ENCODE assay signal across 28 cellular contexts in genomic region chr5:18238321-18238720, GRCh38.
DNase-seq lines count a peak whose midpoint lies in the region; ATAC-seq, FAIRE-seq and TF ChIP-seq lines count a peak whose summit lies in the region.
"Had no signal": no experiment of that assay in that cellular context is flagged by ENCODE, and none has a peak within 500 bp of the region (broad histone marks: within the 10 kb centered on the region; RNA-seq: fewer than 3 reads in every experiment).

No MANE protein-coding gene starts in this region.

- H3K4me3 ChIP-seq in SU-DHL-6 (ENCODE audit: insufficient read depth, low read length, poor library complexity, severe bottlenecking) (no peak overlapping the region), epithelial cell of esophagus (ENCODE audit: low read length) (no peak overlapping the region), right atrium auricular region (no peak overlapping the region), gastrocnemius medialis (no peak overlapping the region)
- H3K4me3 ChIP-seq in CD4-positive, alpha-beta memory T cell (ENCODE audit: low read length in 2 of 2), result no peak overlapping the region
- H3K4me3 ChIP-seq: BLaER1, GM12878 had no signal

- FAIRE-seq in HTR-8/SVneo (lab: Jason Lieb, UNC), result peak; percentile 58
- FAIRE-seq: A204.1, D721Med, GM12878, GM12892, GM18507 had no signal

- H3K9ac ChIP-seq in SU-DHL-6 (ENCODE audit: low read length), result no peak overlapping the region
- H3K9ac ChIP-seq: BLaER1 had no signal

- no peak overlapping the region for H3K4me2 ChIP-seq in SU-DHL-6 (ENCODE audit: low read depth, low read length, poor library complexity, severe bottlenecking)
- H3K4me2 ChIP-seq: BLaER1 had no signal

- no peaks in the 10 kb centered on the region for H3F3A ChIP-seq in SU-DHL-6 (ENCODE audit: insufficient read depth)

- POLR2A ChIA-PET in CD4-positive, alpha-beta memory T cell (lab: Charles Lee; ENCODE audit: partially characterized antibody), result no interaction called here

- peaks cover 9% of the 10 kb centered on the region for H3K4me1 ChIP-seq in foreskin keratinocyte
- H3K4me1 ChIP-seq in CD4-positive, alpha-beta memory T cell (ENCODE audit: insufficient read depth, low read length), result no peaks in the 10 kb centered on the region
- no peaks in the 10 kb centered on the region for H3K4me1 ChIP-seq in right atrium auricular region
- H3K4me1 ChIP-seq in gastrocnemius medialis, result no peaks in the 10 kb centered on the region
- H3K4me1 ChIP-seq: BE2C, BLaER1, Caco-2 had no signal

- no peaks in the 10 kb centered on the region for H3K9me2 ChIP-seq in SU-DHL-6 (replicated peaks; ENCODE audit: insufficient read depth, low read length)

- DNase-seq in HTR-8/SVneo (ENCODE audit: insufficient read length, low spot score) (no peak), epithelial cell of esophagus (ENCODE audit: low read depth) (peak; percentile 69), foreskin keratinocyte (peak; percentile 76 to 92), right atrium auricular region (ENCODE audit: low spot score) (no peak), gastrocnemius medialis (no peak)
- no peak for DNase-seq in CD4-positive, alpha-beta memory T cell
- no peak for DNase-seq in activated CD8-positive, alpha-beta memory T cell treated with anti-CD3 and anti-CD28 coated beads, Interleukin-2, amount 50 U/mL, for 4 hours
- DNase-seq: 8988T; ACHN; BE2C; C1 segment of cervical spinal cord; Caco-2; Calu3; CD4-positive, CD25-positive, alpha-beta regulatory T cell; CD8-positive, alpha-beta T cell; DMS53; DMS79; DND-41; EL; GDM1 had no signal

- H3K36me3 ChIP-seq in SU-DHL-6 (ENCODE audit: low read length) (no peaks in the 10 kb centered on the region), right atrium auricular region (no peaks in the 10 kb centered on the region), gastrocnemius medialis (no peaks in the 10 kb centered on the region)
- no peaks in the 10 kb centered on the region for H3K36me3 ChIP-seq in CD4-positive, alpha-beta memory T cell (ENCODE audit: insufficient read depth, low read length)
- H3K36me3 ChIP-seq: BE2C, BLaER1 had no signal

- no peaks in the 10 kb centered on the region for H3K36me3 Mint-ChIP-seq in CD4-positive, alpha-beta memory T cell
- H3K36me3 Mint-ChIP-seq: CD14-positive monocyte; CD4-positive, CD25-positive, alpha-beta regulatory T cell; CD8-positive, alpha-beta T cell had no signal

- H3K79me2 ChIP-seq in SU-DHL-6 (ENCODE audit: insufficient read depth, low read length), result no peaks in the 10 kb centered on the region

- H3K9me3 ChIP-seq in SU-DHL-6 (ENCODE audit: insufficient read depth, low read length) (no peaks in the 10 kb centered on the region), right atrium auricular region (no peaks in the 10 kb centered on the region), gastrocnemius medialis (no peaks in the 10 kb centered on the region)
- no peaks in the 10 kb centered on the region for H3K9me3 ChIP-seq in CD4-positive, alpha-beta memory T cell (ENCODE audit: control insufficient read depth in 1 of 2, low read length in 2 of 2)
- H3K9me3 ChIP-seq: BE2C, BLaER1, Caco-2 had no signal

- H3K4me3 Mint-ChIP-seq in CD4-positive, alpha-beta memory T cell, result no peak overlapping the region
- H3K4me3 Mint-ChIP-seq: CD14-positive monocyte; CD4-positive, CD25-positive, alpha-beta regulatory T cell; CD8-positive, alpha-beta T cell had no signal

- H3K27ac ChIP-seq in SU-DHL-6 (ENCODE audit: low read depth, low read length), result no peak overlapping the region
- no peak overlapping the region for H3K27ac ChIP-seq in foreskin keratinocyte
- H3K27ac ChIP-seq in CD4-positive, alpha-beta memory T cell (ENCODE audit: low read depth, low read length), result no peak overlapping the region
- H3K27ac ChIP-seq in right atrium auricular region, result no peak overlapping the region
- no peak overlapping the region for H3K27ac ChIP-seq in gastrocnemius medialis
- H3K27ac ChIP-seq: BLaER1 had no signal

- H3K27me3 ChIP-seq in SU-DHL-6 (ENCODE audit: low read length) (no peaks in the 10 kb centered on the region), foreskin keratinocyte (no peaks in the 10 kb centered on the region), right atrium auricular region (no peaks in the 10 kb centered on the region), gastrocnemius medialis (no peaks in the 10 kb centered on the region)
- no peaks in the 10 kb centered on the region for H3K27me3 ChIP-seq in CD4-positive, alpha-beta memory T cell (ENCODE audit: insufficient read depth, low read length)
- H3K27me3 ChIP-seq: BE2C, BLaER1 had no signal

- H3K27ac Mint-ChIP-seq in CD4-positive, alpha-beta memory T cell, result no peak overlapping the region
- H3K27ac Mint-ChIP-seq: CD14-positive monocyte; CD4-positive, CD25-positive, alpha-beta regulatory T cell; CD8-positive, alpha-beta T cell had no signal

- no peaks in the 10 kb centered on the region for H3K27me3 Mint-ChIP-seq in CD4-positive, alpha-beta memory T cell
- H3K27me3 Mint-ChIP-seq: CD4-positive, CD25-positive, alpha-beta regulatory T cell had no signal

- ATAC-seq in foreskin keratinocyte (peak; percentile 69), gastrocnemius medialis (no peak)
- ATAC-seq: CD8-positive, alpha-beta T cell; GM12878 had no signal

- in situ Hi-C loops in gastrocnemius medialis (cut with MboI; ENCODE audit: low sequenced_read_pairs in 4 of 4), result no loop called here

- TF ChIP-seq POLR2A in gastrocnemius medialis (IDR thresholded peaks at IDR 0.05), result no peak

- no peaks in the 10 kb centered on the region for H4K20me1 ChIP-seq in SU-DHL-6 (ENCODE audit: low read depth, low read length)
- H4K20me1 ChIP-seq: BLaER1 had no signal

- CTCF ChIA-PET in CD4-positive, alpha-beta memory T cell (lab: Charles Lee; ENCODE audit: partially characterized antibody), result no interaction called here

- peaks cover 0 to 8% (median 3%) of the 10 kb centered on the region in 8 donors for H3K9me3 Mint-ChIP-seq in CD4-positive, alpha-beta memory T cell

- no peaks in the 10 kb centered on the region for H3K4me1 Mint-ChIP-seq in CD4-positive, alpha-beta memory T cell
- H3K4me1 Mint-ChIP-seq: CD14-positive monocyte; CD4-positive, CD25-positive, alpha-beta regulatory T cell had no signal

- TF ChIP-seq CTCF in SU-DHL-6 (IDR thresholded peaks at IDR 0.05; ENCODE audit: insufficient read depth, low read length, poor library complexity, severe bottlenecking) (no peak), epithelial cell of esophagus (IDR thresholded peaks at IDR 0.05; ENCODE audit: insufficient read depth, low read depth, low read length, missing control alignments) (no peak), foreskin keratinocyte (conservative IDR thresholded peaks at IDR 0.05) (no peak), right atrium auricular region (IDR thresholded peaks at IDR 0.05) (no peak), gastrocnemius medialis (IDR thresholded peaks at IDR 0.05 in 4 of 5, conservative IDR thresholded peaks at IDR 0.05 in 1 of 5) (no peak)

- intact Hi-C loops in CD4-positive, alpha-beta memory T cell (cut with micrococcal nuclease), result no loop called here
- intact Hi-C loops in gastrocnemius medialis (cut with DNase I; ENCODE audit: low total_unique reads), result no loop called here

- peak overlapping the region; percentile 66 for H2AFZ ChIP-seq in SU-DHL-6 (ENCODE audit: low read depth, low read length, severe bottlenecking)

Comparison
In these comparisons a context has a peak if more than half of its experiments do, and no peak if none do; other contexts are left out.
1. DNase-seq: peak in epithelial cell of esophagus (single experiment) and foreskin keratinocyte (2 of 2); none in HTR-8/SVneo (single experiment), CD4-positive, alpha-beta memory T cell (0 of 5), activated CD8-positive, alpha-beta memory T cell treated with anti-CD3 and anti-CD28 coated beads, Interleukin-2, amount 50 U/mL, for 4 hours (single experiment), right atrium auricular region (single experiment) and gastrocnemius medialis (0 of 2).